In genomic region chr18:47931707-47932103, GRCh38 we compare ENCODE assay signal across 8 cellular contexts. TPM values are rescaled to one million over a fixed set of nuclear protein-coding genes. Genes with fewer than 3 reads are reported as not detected.
DNase-seq lines count a peak whose midpoint lies in the region; ATAC-seq, FAIRE-seq and TF ChIP-seq lines count a peak whose summit lies in the region.

No MANE protein-coding gene starts in this region.

- H3K27ac ChIP-seq in HUES48 (ENCODE audit: low read depth, low read length) (peak overlapping the region; percentile 100), Panc1 (ENCODE audit: low read length) (peak overlapping the region; percentile 80), astrocyte (ENCODE audit: low read depth, low read length) (no peak overlapping the region), stomach smooth muscle (ENCODE audit: low read length) (peak overlapping the region; percentile 69)

- H4K20me1 ChIP-seq in astrocyte (ENCODE audit: insufficient read depth, low read length), result peaks cover 28% of the 10 kb centered on the region

- POLR2A ChIA-PET in Panc1 (lab: Charles Lee), result no interaction called here

- intact Hi-C loops in Panc1 (cut with micrococcal nuclease; ENCODE audit: unreplicated experiment), result no loop called here

- in situ Hi-C loops in Panc1 (cut with HindIII; ENCODE audit: low pct_unique_long_range_greater_than_20kb, low sequenced_read_pairs), result no loop called here

- no peaks in the 10 kb centered on the region for H3K36me3 Mint-ChIP-seq in astrocyte (ENCODE audit: low read depth, unreplicated experiment)

- FAIRE-seq in D721Med (lab: Jason Lieb, UNC) (peak; percentile 29), astrocyte (lab: Jason Lieb, UNC) (no peak)

- H3K4me3 ChIP-seq in HUES48 (ENCODE audit: low read depth, low read length), result peak overlapping the region; percentile 96
- H3K4me3 ChIP-seq in Panc1 (ENCODE audit: low read depth in 2 of 2, low read length in 2 of 2), result peak overlapping the region; percentile 63 to 65
- peak overlapping the region; percentile 58 for H3K4me3 ChIP-seq in astrocyte (ENCODE audit: insufficient read depth, low read depth, low read length)
- H3K4me3 ChIP-seq in kidney epithelial cell (ENCODE audit: low read depth, low read length), result peak overlapping the region; percentile 64
- H3K4me3 ChIP-seq in stomach smooth muscle (ENCODE audit: low read length in 2 of 2), result peak overlapping the region; percentile 60 to 86

- H3K4me1 ChIP-seq in HUES48 (ENCODE audit: control insufficient read depth, insufficient read depth, low read length) (peaks cover 32% of the 10 kb centered on the region), Panc1 (ENCODE audit: control insufficient read depth, insufficient read depth, low read length) (peaks cover 12% of the 10 kb centered on the region; the same call in 1 of the 2 replicates), astrocyte (ENCODE audit: insufficient read depth, low read length) (peaks cover 14% of the 10 kb centered on the region), stomach smooth muscle (ENCODE audit: control insufficient read depth, insufficient read depth, low read length) (no peaks in the 10 kb centered on the region)

- peak overlapping the region; percentile 91 for H2AFZ ChIP-seq in astrocyte (ENCODE audit: low read depth, low read length)

- H3K9ac ChIP-seq in HUES48 (ENCODE audit: low read depth, low read length) (peak overlapping the region; percentile 98), astrocyte (ENCODE audit: low read length) (peak overlapping the region; percentile 93), stomach smooth muscle (ENCODE audit: low read length in 2 of 2) (peak overlapping the region in 1 of 2 donors; percentile 61)

- peaks cover 35% of the 10 kb centered on the region for H3K79me2 ChIP-seq in astrocyte (ENCODE audit: insufficient read depth, low read length)

- H3K27me3 Mint-ChIP-seq in astrocyte (ENCODE audit: low read depth, unreplicated experiment), result no peaks in the 10 kb centered on the region

- peak overlapping the region; percentile 82 for H3K4me3 Mint-ChIP-seq in astrocyte (ENCODE audit: unreplicated experiment)

- H3K4me2 ChIP-seq in astrocyte (ENCODE audit: low read length), result peak overlapping the region; percentile 87

- H3K27ac Mint-ChIP-seq in astrocyte (ENCODE audit: unreplicated experiment), result peak overlapping the region; percentile 90

- H3K9me3 ChIP-seq in HUES48 (ENCODE audit: control insufficient read depth, insufficient read depth, low read length) (no peaks in the 10 kb centered on the region), Panc1 (ENCODE audit: control insufficient read depth, insufficient read depth, low read depth, low read length) (no peaks in the 10 kb centered on the region), astrocyte (ENCODE audit: insufficient read depth, low read depth, low read length) (no peaks in the 10 kb centered on the region), stomach smooth muscle (ENCODE audit: control insufficient read depth in 2 of 2, low read length in 2 of 2) (no peaks in the 10 kb centered on the region)

- CTCF ChIA-PET in Panc1 (lab: Charles Lee), result no interaction called here

- peak; percentile 55 for TF ChIP-seq CTCF in D721Med (IDR thresholded peaks at IDR 0.05; ENCODE audit: insufficient read depth, missing control alignments)
- no peak for TF ChIP-seq CTCF in Panc1 (IDR thresholded peaks at IDR 0.05)
- no peak for TF ChIP-seq CTCF in astrocyte (IDR thresholded peaks at IDR 0.05; ENCODE audit: insufficient read depth, low read depth, low read length)
- TF ChIP-seq CTCF in kidney epithelial cell (IDR thresholded peaks at IDR 0.05; ENCODE audit: insufficient read depth, low read length, poor library complexity, severe bottlenecking), result no peak

- no peak for ATAC-seq in Panc1
- no peak for ATAC-seq in activated CD4-positive, CD25-positive, alpha-beta regulatory T cell treated with anti-CD3 and anti-CD28 coated beads, Interleukin-2, amount 50 U/mL, for 24 hours

- H3K9me3 Mint-ChIP-seq in astrocyte (ENCODE audit: unreplicated experiment), result no peaks in the 10 kb centered on the region

- H3K4me1 Mint-ChIP-seq in astrocyte (ENCODE audit: low read depth, unreplicated experiment), result peaks cover 13% of the 10 kb centered on the region

- H3K27me3 ChIP-seq in HUES48 (ENCODE audit: control insufficient read depth, insufficient read depth, low read length) (no peaks in the 10 kb centered on the region), Panc1 (ENCODE audit: control insufficient read depth, insufficient read depth, low read length) (no peaks in the 10 kb centered on the region), astrocyte (ENCODE audit: insufficient read depth, low read length) (peaks cover 8% of the 10 kb centered on the region), kidney epithelial cell (ENCODE audit: control insufficient read depth, insufficient read depth, low read length) (no peaks in the 10 kb centered on the region), stomach smooth muscle (ENCODE audit: control insufficient read depth in 1 of 2, insufficient read depth in 2 of 2, low read length in 2 of 2) (no peaks in the 10 kb centered on the region)

- BruUV-seq in Panc1 (replicated peaks; lab: Mats Ljungman, UMichigan), result no TSS peak

- no peaks in the 10 kb centered on the region for H3K36me3 ChIP-seq in HUES48 (ENCODE audit: control insufficient read depth, insufficient read depth, low read length)
- H3K36me3 ChIP-seq in Panc1 (ENCODE audit: control insufficient read depth, insufficient read depth, low read length), result peaks cover 3% of the 10 kb centered on the region; the same call in 1 of the 2 replicates
- no peaks in the 10 kb centered on the region for H3K36me3 ChIP-seq in astrocyte (ENCODE audit: insufficient read depth, low read length)
- H3K36me3 ChIP-seq in kidney epithelial cell (ENCODE audit: control insufficient read depth, insufficient read depth, low read length), result no peaks in the 10 kb centered on the region
- no peaks in the 10 kb centered on the region for H3K36me3 ChIP-seq in stomach smooth muscle (ENCODE audit: control insufficient read depth in 2 of 2, insufficient read depth in 2 of 2, low read length in 2 of 2)

- DNase-seq in D721Med (ENCODE audit: insufficient read length, low spot score) (no peak), Panc1 (ENCODE audit: low read depth, low spot score) (peak; percentile 18), astrocyte (ENCODE audit: low read depth) (no peak), kidney epithelial cell (ENCODE audit: low read depth) (no peak), AG20443 (ENCODE audit: low spot score) (no peak)

RNA-seq across cellular contexts. Expression of gene SMAD2, which starts 1.2 kb away (rescaled TPM):
- 129 TPM for total RNA-seq in Panc1 (2021; ENCODE audit: unreplicated experiment)
- 45.8 TPM for polyA plus RNA-seq in Panc1 (2012; ENCODE audit: insufficient read length)
- 120 and 144 TPM in 2 replicates for total RNA-seq in astrocyte
- total RNA-seq in kidney epithelial cell, result 98.2 and 122 TPM in 2 replicates
